Comparison of ENCODE assay signal across 9 cellular contexts in genomic region chr17:57903961-57904360, GRCh38. TPM values are rescaled to one million over a fixed set of nuclear protein-coding genes. Genes with fewer than 3 reads are reported as not detected.
DNase-seq lines count a peak whose midpoint lies in the region; ATAC-seq and TF ChIP-seq lines count a peak whose summit lies in the region.
"Had no signal": no experiment of that assay in that cellular context is flagged by ENCODE, and none has a peak within 500 bp of the region (broad histone marks: within the 10 kb centered on the region; RNA-seq: fewer than 3 reads in every experiment).

No MANE protein-coding gene starts in this region.

- no peak overlapping the region for H3K9ac ChIP-seq in trophoblast cell (ENCODE audit: low read length)

- H3K4ac ChIP-seq in trophoblast cell (ENCODE audit: low read depth, low read length) = no peak overlapping the region

- H3K27ac ChIP-seq in esophagus (ENCODE audit: low read depth in 2 of 2, low read length in 1 of 2) (peak overlapping the region; percentile 92 to 98), trophoblast cell (ENCODE audit: low read depth, low read length) (no peak overlapping the region), uterus (peak overlapping the region; percentile 60 to 72)

- peak overlapping the region; percentile 9 for H3K18ac ChIP-seq in trophoblast cell (ENCODE audit: low read length)

- H3K36me3 ChIP-seq in esophagus (ENCODE audit: control insufficient read depth in 2 of 2, insufficient read depth in 2 of 2, low read length in 1 of 2) (no peaks in the 10 kb centered on the region), trophoblast cell (ENCODE audit: control insufficient read depth in 1 of 2, insufficient read depth in 2 of 2, low read length in 2 of 2) (no peaks in the 10 kb centered on the region), uterus (no peaks in the 10 kb centered on the region)

- no peak for ATAC-seq in left ventricle myocardium superior
- no peak for ATAC-seq in left cardiac atrium
- ATAC-seq in HG02885 (IDR thresholded peaks at IDR 0.05; ENCODE audit: poor library complexity, unreplicated experiment) = no peak

- no peak overlapping the region for H2AFZ ChIP-seq in trophoblast cell (ENCODE audit: insufficient read depth, low read length, poor library complexity)

- H3K14ac ChIP-seq in trophoblast cell (ENCODE audit: low read length) = peak overlapping the region; percentile 44

- H4K91ac ChIP-seq in trophoblast cell (ENCODE audit: low read depth, low read length) = peak overlapping the region; percentile 17

- TF ChIP-seq POLR2A in uterus (IDR thresholded peaks at IDR 0.05) = no peak

- H3K79me1 ChIP-seq in trophoblast cell (ENCODE audit: low read length) = peaks cover 12% of the 10 kb centered on the region

- H2BK12ac ChIP-seq in trophoblast cell (ENCODE audit: low read length) = peak overlapping the region; percentile 53

- 80 to 89% methylated on average over 7 of the region's 7 CpGs for WGBS in esophagus, 2 donors
- no CpG with 5 or more reads among the region's 7 CpGs for WGBS in trophoblast cell (ENCODE audit: extremely low coverage, insufficient coverage, insufficient read length)

- no peak overlapping the region for H4K8ac ChIP-seq in trophoblast cell (ENCODE audit: low read depth, low read length)

- DNase-seq in left ventricle myocardium superior (peak; percentile 21), left cardiac atrium (no peak), trophoblast cell (no peak), uterus (no peak), NCI-H1417 (lab: John Stamatoyannopoulos, UW) (no peak), DMS 273 (lab: John Stamatoyannopoulos, UW; ENCODE audit: unreplicated experiment) (no peak)
- DNase-seq: activated T-cell treated with anti-CD3 and anti-CD28 coated beads, Interleukin-2, amount 50 U/mL, for 24 hours had no signal

- H2BK5ac ChIP-seq in trophoblast cell (ENCODE audit: low read depth, low read length, poor library complexity) = no peak overlapping the region

- H3K27me3 ChIP-seq in esophagus (ENCODE audit: control insufficient read depth in 1 of 2, insufficient read depth in 2 of 2, low read length in 2 of 2) = no peaks in the 10 kb centered on the region
- no peaks in the 10 kb centered on the region for H3K27me3 ChIP-seq in trophoblast cell (ENCODE audit: insufficient read depth, low read length)
- no peaks in the 10 kb centered on the region for H3K27me3 ChIP-seq in uterus

- H4K12ac ChIP-seq in trophoblast cell (ENCODE audit: low read depth, low read length) = no peak overlapping the region

- peak overlapping the region; percentile 88 for H2AK5ac ChIP-seq in trophoblast cell (ENCODE audit: low read length)

- no peak overlapping the region for H3K23ac ChIP-seq in trophoblast cell (ENCODE audit: low read length)

- no peaks in the 10 kb centered on the region for H3K9me3 ChIP-seq in esophagus (ENCODE audit: control insufficient read depth in 2 of 2, insufficient read depth in 1 of 2, low read depth in 1 of 2, low read length in 1 of 2)
- peaks cover 2% of the 10 kb centered on the region for H3K9me3 ChIP-seq in trophoblast cell (ENCODE audit: insufficient read depth, low read depth, low read length)
- no peaks in the 10 kb centered on the region for H3K9me3 ChIP-seq in uterus

- H3K4me2 ChIP-seq in trophoblast cell (ENCODE audit: low read length) = no peak overlapping the region

- H3K4me3 ChIP-seq in esophagus (ENCODE audit: low read depth in 1 of 2, low read length in 2 of 2) (no peak overlapping the region), trophoblast cell (ENCODE audit: low read depth, low read length) (no peak overlapping the region), uterus (no peak overlapping the region)

- TF ChIP-seq CTCF in uterus (IDR thresholded peaks at IDR 0.05) = no peak

- H3K4me1 ChIP-seq in esophagus (ENCODE audit: control insufficient read depth in 2 of 2, insufficient read depth in 2 of 2, low read length in 1 of 2) = peaks cover 15 to 47% of the 10 kb centered on the region in 2 donors
- peaks cover 34 to 36% of the 10 kb centered on the region in 2 experiments for H3K4me1 ChIP-seq in trophoblast cell (ENCODE audit: control insufficient read depth in 1 of 2, insufficient read depth in 2 of 2, low read length in 2 of 2)
- peaks cover 0 to 22% of the 10 kb centered on the region in 2 donors for H3K4me1 ChIP-seq in uterus

- no peaks in the 10 kb centered on the region for H3K79me2 ChIP-seq in trophoblast cell (ENCODE audit: control insufficient read depth, insufficient read depth, low read length, poor library complexity)

- H2BK120ac ChIP-seq in trophoblast cell (ENCODE audit: insufficient read depth, low read length, poor library complexity) = peak overlapping the region; percentile 16

- intact Hi-C loops in left ventricle myocardium superior (cut with micrococcal nuclease) (no loop called here), left cardiac atrium (cut with DNase I) (no loop called here), uterus (cut with DNase I; ENCODE audit: low total_unique reads) (no loop called here)

RNA-seq across cellular contexts. Expression of gene CUEDC1, which starts 51.3 kb away (rescaled TPM):
- total RNA-seq in left ventricle myocardium superior = 55.0 TPM
- total RNA-seq in left cardiac atrium = 10 to 100 TPM; 38.3 to 45.5 TPM
- 10 to 100 TPM; 19.9 to 31.1 TPM for polyA plus RNA-seq in esophagus
- 12.4 and 13.0 TPM in 2 replicates for polyA plus RNA-seq in trophoblast cell (2013)
- 10 to 100 TPM in 3 of 4 donors, 1 to 10 TPM in 1; 7.9 to 63.6 (median 18.8) TPM for total RNA-seq in uterus

RNA-seq across cellular contexts. Expression of gene MRPS23, which starts 54.1 kb away (rescaled TPM):
- 86.3 TPM for total RNA-seq in left ventricle myocardium superior
- 10 to 100 TPM; 45.2 to 55.8 TPM for total RNA-seq in left cardiac atrium
- polyA plus RNA-seq in esophagus = 10 to 100 TPM in 1 of 2 donors, 1 to 10 TPM in 1; 6.5 to 29.2 TPM
- 14.8 and 17.1 TPM in 2 replicates for polyA plus RNA-seq in trophoblast cell (2013)
- total RNA-seq in uterus = 10 to 100 TPM in 2 of 4 donors, 1 to 10 TPM in 2; 5.9 to 35.2 (median 16.8) TPM
